In the genomic region with DNA sequence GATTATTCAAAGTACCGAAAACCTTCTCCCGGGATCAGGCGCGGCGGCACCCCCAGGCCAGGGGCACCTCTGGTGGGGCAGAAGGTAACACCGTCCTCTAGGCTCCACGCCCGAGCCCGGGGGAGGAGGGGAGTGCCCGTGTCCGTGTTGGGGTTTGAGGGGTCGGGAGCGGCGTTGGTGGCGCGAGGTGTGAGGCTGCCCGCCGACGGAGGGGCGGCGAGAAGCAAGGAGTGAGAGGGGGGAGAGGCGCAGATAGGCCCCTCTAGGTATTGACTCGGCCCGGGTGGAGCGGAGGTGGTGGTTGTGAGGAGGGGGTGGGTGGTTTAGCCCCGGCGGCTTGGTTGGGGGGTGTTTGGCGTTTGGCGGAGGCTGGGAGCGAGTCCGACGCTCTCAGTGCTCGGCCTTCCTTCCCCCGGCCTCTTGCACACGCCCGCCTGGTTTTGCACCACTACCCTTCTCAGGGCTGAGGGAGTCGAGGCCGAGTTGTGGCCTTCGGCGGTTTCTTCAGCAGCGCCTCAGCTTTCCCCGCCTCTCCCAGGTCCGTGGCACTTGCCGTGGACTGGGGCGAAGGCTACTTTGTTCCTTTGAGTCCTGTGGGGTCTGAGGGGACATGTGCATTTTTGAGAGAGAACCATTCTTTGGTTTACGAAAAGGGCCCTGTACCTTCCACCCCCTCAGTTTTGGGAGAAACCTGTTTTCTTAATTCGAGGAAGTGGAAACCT, we compare ENCODE assay signal across 8 cellular contexts. TPM values are rescaled to one million over a fixed set of nuclear protein-coding genes. Genes with fewer than 3 reads are reported as not detected.
DNase-seq lines count a peak whose midpoint lies in the region.

No MANE protein-coding gene starts in this region.

- H3K27ac ChIP-seq in iPS-18a (ENCODE audit: low read length): peak overlapping the region; percentile 97

- H3K27me3 ChIP-seq in iPS-18a (ENCODE audit: control insufficient read depth, insufficient read depth, low read length): no peaks in the 10 kb centered on the region

- DNase-seq in HCEC 1CT (peak; percentile 29), OCI-M1 (lab: John Stamatoyannopoulos, UW) (peak; percentile 76), astrocyte of the hippocampus (ENCODE audit: low read depth, low spot score) (peak; percentile 53), skeletal muscle cell (ENCODE audit: low read depth) (no peak), ureter (ENCODE audit: low spot score) (no peak), DMS153 (lab: John Stamatoyannopoulos, UW) (no peak)

- peaks cover 30% of the 10 kb centered on the region for H3K4me1 ChIP-seq in iPS-18a (ENCODE audit: control insufficient read depth, low read depth, low read length)

- peaks cover 22% of the 10 kb centered on the region for H3K36me3 ChIP-seq in iPS-18a (ENCODE audit: control insufficient read depth, low read depth, low read length)

- H3K9me3 ChIP-seq in iPS-18a (ENCODE audit: control insufficient read depth, low read depth, low read length): no peaks in the 10 kb centered on the region

- peak overlapping the region; percentile 84 for H3K4me3 ChIP-seq in GM08714 (ENCODE audit: low read length)
- H3K4me3 ChIP-seq in iPS-18a (ENCODE audit: low read length): peak overlapping the region; percentile 98
- H3K4me3 ChIP-seq in skeletal muscle cell (ENCODE audit: low read depth, low read length): peak overlapping the region; percentile 96

- peak overlapping the region; percentile 99 for H3K9ac ChIP-seq in iPS-18a (ENCODE audit: low read length)

RNA-seq across cellular contexts. Expression of gene GPBP1, which starts 0.4 kb away (rescaled TPM):
- total RNA-seq in ureter: 98.5 TPM

Comparison
In these comparisons a context has a peak if more than half of its experiments do, and no peak if none do; other contexts are left out.
1. DNase-seq: peak in HCEC 1CT (single experiment), OCI-M1 (single experiment) and astrocyte of the hippocampus (single experiment); none in skeletal muscle cell (single experiment), ureter (single experiment) and DMS153 (single experiment).
2. Peak in every context shown above with its lines, with median percentiles within 50 percentile points of each other: H3K4me3 ChIP-seq.